36 cellular contexts compared by ENCODE assay signal in genomic region chr6:45382391-45382790, GRCh38.
"Had no signal": no experiment of that assay in that cellular context is flagged by ENCODE, and none has a peak within 500 bp of the region (broad histone marks: within the 10 kb centered on the region; RNA-seq: fewer than 3 reads in every experiment).

No MANE protein-coding gene starts in this region.

- DNase-seq: activated B cell treated with CpG ODN at 0.5 μM for 24 hours; activated CD4-positive, alpha-beta memory T cell treated with anti-CD3 and anti-CD28 coated beads for 36 hours; activated CD4-positive, alpha-beta T cell treated with anti-CD3 and anti-CD28 coated beads for 4 hours; activated CD4-positive, alpha-beta T cell treated with anti-CD3 and anti-CD28 coated beads, Interleukin-2, amount 10 ng/mL, durations not matched to agents 24 days and 14 days; activated CD4-positive, alpha-beta T cell treated with anti-CD3 and anti-CD28 coated beads, Interleukin-2, amount 50 U/mL, for 1 hour; activated CD4-positive, alpha-beta T cell treated with anti-CD3 and anti-CD28 coated beads, Interleukin-2, amount 50 U/mL, for 4 hours; activated CD4-positive, CD25-positive, alpha-beta regulatory T cell treated with anti-CD3 and anti-CD28 coated beads, Interleukin-2, amount 50 U/mL, for 72 hours; activated CD8-positive, alpha-beta memory T cell treated with anti-CD3 and anti-CD28 coated beads, Interleukin-2, amount 50 U/mL, for 4 hours; activated CD8-positive, alpha-beta T cell treated with anti-CD3 and anti-CD28 coated beads for 36 hours; activated effector memory CD4-positive, alpha-beta T cell treated with anti-CD3 and anti-CD28 coated beads, Interleukin-2, amount 50 U/mL, for 16 hours; activated gamma-delta T cell treated with Interleukin-2 at 50 U/mL for 16 hours; activated naive CD4-positive, alpha-beta T cell; activated naive CD4-positive, alpha-beta T cell treated with anti-CD3 and anti-CD28 coated beads for 36 hours; activated naive CD4-positive, alpha-beta T cell treated with anti-CD3 and anti-CD28 coated beads, Interleukin-2, amount 50 U/mL, for 16 hours; activated naive CD8-positive, alpha-beta T cell treated with anti-CD3 and anti-CD28 coated beads for 36 hours; activated T-cell treated with anti-CD3 and anti-CD28 coated beads for 4 hours; activated T-cell treated with anti-CD3 and anti-CD28 coated beads, Interleukin-2, amount 50 U/mL, for 1 hour; activated T-cell treated with anti-CD3 and anti-CD28 coated beads, Interleukin-2, amount 50 U/mL, for 4 hours; activated T-cell treated with anti-CD3 and anti-CD28 coated beads, Interleukin-2, amount 50 U/mL, for 72 hours; adrenal gland; amniotic stem cell; aorta; body of pancreas; brain microvascular endothelial cell; central memory CD4-positive, alpha-beta T cell; T-helper 2 cell; T-helper 9 cell had no signal

- H3K27ac Mint-ChIP-seq: activated B cell treated with CpG ODN at 0.5 μM for 24 hours; activated CD4-positive, alpha-beta memory T cell treated with anti-CD3 and anti-CD28 coated beads for 36 hours; activated CD4-positive, alpha-beta T cell treated with anti-CD3 and anti-CD28 coated beads, Interleukin-2, amount 10 ng/mL, durations not matched to agents 24 days and 14 days; activated CD8-positive, alpha-beta T cell treated with anti-CD3 and anti-CD28 coated beads for 36 hours; activated naive CD4-positive, alpha-beta T cell treated with anti-CD3 and anti-CD28 coated beads for 36 hours; activated naive CD4-positive, alpha-beta T cell treated with anti-CD3 and anti-CD28 coated beads, Interleukin-2, amount 50 U/mL, for 72 hours; activated naive CD8-positive, alpha-beta T cell treated with anti-CD3 and anti-CD28 coated beads for 36 hours; activated T-cell treated with anti-CD3 and anti-CD28 coated beads, Interleukin-2, amount 50 U/mL, for 72 hours; activated T-helper 1 cell treated with anti-CD3 and anti-CD28 coated beads, Interleukin-12 subunit alpha, Interleukin-12 subunit beta, Interleukin-2, Interleukin-4 antibody, amounts not matched to agents 30 ng/mL and 10 ng/mL and 1 ng/mL, durations not matched to agents 14 hours and 24 hours and 36 hours; activated T-helper 17 cell treated with anti-CD3 and anti-CD28 coated beads, Interleukin-2, amount 50 U/mL, for 72 hours; T-helper 1 cell treated with Interleukin-12 subunit alpha and Interleukin-12 subunit beta and Interleukin-4 antibody, amounts not matched to agents 30 μg/mL and 1 μg/mL, for 36 hours; T-helper 2 cell treated with Interferon-gamma antibody and Interleukin-4, amounts not matched to agents 5 μg/mL and 100 μg/mL, for 36 hours had no signal

- H3K36me3 Mint-ChIP-seq: activated CD4-positive, alpha-beta memory T cell treated with anti-CD3 and anti-CD28 coated beads for 36 hours had no signal

- FAIRE-seq: astrocyte, TTC549 had no signal

- H3K27me3 ChIP-seq: adrenal gland, body of pancreas, brain microvascular endothelial cell, breast epithelium had no signal

- H3K4me3 Mint-ChIP-seq: activated B cell treated with CpG ODN at 0.5 μM for 24 hours; activated CD4-positive, alpha-beta memory T cell treated with anti-CD3 and anti-CD28 coated beads for 36 hours; activated CD4-positive, alpha-beta T cell treated with anti-CD3 and anti-CD28 coated beads, Interleukin-2, amount 10 ng/mL, durations not matched to agents 24 days and 14 days; activated CD8-positive, alpha-beta T cell treated with anti-CD3 and anti-CD28 coated beads for 36 hours; activated naive CD4-positive, alpha-beta T cell treated with anti-CD3 and anti-CD28 coated beads for 36 hours; activated naive CD8-positive, alpha-beta T cell treated with anti-CD3 and anti-CD28 coated beads for 36 hours; activated T-cell treated with anti-CD3 and anti-CD28 coated beads, Interleukin-2, amount 50 U/mL, for 4 hours; activated T-cell treated with anti-CD3 and anti-CD28 coated beads, Interleukin-2, amount 50 U/mL, for 72 hours; activated T-helper 1 cell treated with anti-CD3 and anti-CD28 coated beads, Interleukin-12 subunit alpha, Interleukin-12 subunit beta, Interleukin-2, Interleukin-4 antibody, amounts not matched to agents 30 ng/mL and 10 ng/mL and 1 ng/mL, durations not matched to agents 14 hours and 24 hours and 36 hours; activated T-helper 17 cell treated with anti-CD3 and anti-CD28 coated beads, Interleukin-2, amount 50 U/mL, for 72 hours; T-helper 1 cell treated with Interleukin-12 subunit alpha and Interleukin-12 subunit beta and Interleukin-4 antibody, amounts not matched to agents 30 μg/mL and 1 μg/mL, for 36 hours; T-helper 2 cell treated with Interferon-gamma antibody and Interleukin-4, amounts not matched to agents 5 μg/mL and 100 μg/mL, for 36 hours had no signal

- H3K36me3 ChIP-seq: adrenal gland, brain microvascular endothelial cell, breast epithelium had no signal

- H3K4me3 ChIP-seq: adrenal gland, body of pancreas, breast epithelium had no signal

- H3K27ac ChIP-seq: adrenal gland, body of pancreas, brain microvascular endothelial cell, breast epithelium, VCaP had no signal

- H3K9me3 Mint-ChIP-seq: activated B cell treated with CpG ODN at 0.5 μM for 24 hours; activated CD4-positive, alpha-beta memory T cell treated with anti-CD3 and anti-CD28 coated beads for 36 hours; activated CD8-positive, alpha-beta T cell treated with anti-CD3 and anti-CD28 coated beads for 36 hours; activated naive CD4-positive, alpha-beta T cell treated with anti-CD3 and anti-CD28 coated beads for 36 hours; activated naive CD8-positive, alpha-beta T cell treated with anti-CD3 and anti-CD28 coated beads for 36 hours; activated T-cell treated with anti-CD3 and anti-CD28 coated beads, Interleukin-2, amount 50 U/mL, for 4 hours; activated T-helper 17 cell treated with anti-CD3 and anti-CD28 coated beads, Interleukin-2, amount 50 U/mL, for 72 hours; T-helper 1 cell treated with Interleukin-12 subunit alpha and Interleukin-12 subunit beta and Interleukin-4 antibody, amounts not matched to agents 30 μg/mL and 1 μg/mL, for 36 hours; T-helper 2 cell treated with Interferon-gamma antibody and Interleukin-4, amounts not matched to agents 5 μg/mL and 100 μg/mL, for 36 hours had no signal

- H3K27me3 Mint-ChIP-seq: activated CD4-positive, alpha-beta memory T cell treated with anti-CD3 and anti-CD28 coated beads for 36 hours; activated CD4-positive, alpha-beta T cell treated with anti-CD3 and anti-CD28 coated beads, Interleukin-2, amount 10 ng/mL, durations not matched to agents 24 days and 14 days; activated CD8-positive, alpha-beta T cell treated with anti-CD3 and anti-CD28 coated beads for 36 hours; activated naive CD8-positive, alpha-beta T cell treated with anti-CD3 and anti-CD28 coated beads for 36 hours; activated T-helper 17 cell treated with anti-CD3 and anti-CD28 coated beads, Interleukin-2, amount 50 U/mL, for 72 hours had no signal

- H3K9me3 ChIP-seq: adrenal gland, body of pancreas, breast epithelium had no signal

- H3K4me1 ChIP-seq: breast epithelium had no signal

- ATAC-seq: activated CD8-positive, alpha-beta T cell treated with anti-CD3 and anti-CD28 coated beads for 36 hours; activated naive CD4-positive, alpha-beta T cell treated with anti-CD3 and anti-CD28 coated beads, Interleukin-2, amount 50 U/mL, for 72 hours; activated T-cell treated with anti-CD3 and anti-CD28 coated beads, Interleukin-2, amount 50 U/mL, for 4 hours; activated T-cell treated with anti-CD3 and anti-CD28 coated beads, Interleukin-2, amount 50 U/mL, for 72 hours; activated T-helper 17 cell treated with anti-CD3 and anti-CD28 coated beads, Interleukin-2, amount 50 U/mL, for 72 hours; body of pancreas had no signal
